In the genomic region with DNA sequence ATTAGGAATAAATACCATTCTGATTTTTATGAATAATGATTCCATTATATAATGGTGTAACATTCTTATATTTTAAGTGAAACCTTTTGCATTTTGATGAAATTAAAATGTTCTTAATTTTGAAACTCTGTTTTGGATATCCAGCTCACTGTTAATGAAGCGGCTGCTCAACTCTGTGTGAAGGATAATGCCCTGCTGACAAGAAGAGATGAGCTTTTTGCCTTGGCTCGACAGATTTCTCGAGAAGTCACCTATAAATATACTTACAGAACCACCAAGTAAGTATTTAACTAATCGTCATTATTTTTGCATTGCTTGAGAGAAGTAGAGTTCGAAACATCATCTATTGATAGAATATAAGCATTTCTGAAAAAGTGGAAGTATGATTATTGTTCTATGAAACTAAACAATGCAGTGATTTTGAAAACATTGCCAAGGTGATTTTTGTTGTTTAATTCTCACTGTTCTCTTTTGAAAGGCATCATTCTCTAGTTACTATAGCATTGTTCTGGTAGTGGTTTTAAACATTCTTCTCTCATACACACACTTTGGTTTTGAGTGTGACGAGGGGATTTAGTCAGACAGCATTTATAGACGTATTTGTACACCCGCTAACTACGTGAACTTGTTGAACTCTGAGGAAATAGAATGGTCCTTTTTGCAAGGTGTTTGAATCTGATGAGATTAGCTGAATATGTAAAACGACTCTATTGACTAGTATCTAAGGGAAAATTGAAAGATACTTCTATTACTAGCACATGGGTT, we compare ENCODE assay signal across 14 cellular contexts. TPM values are rescaled to one million over a fixed set of nuclear protein-coding genes. Genes with fewer than 3 reads are reported as not detected.
DNase-seq lines count a peak whose midpoint lies in the region; ATAC-seq and TF ChIP-seq lines count a peak whose summit lies in the region.
"Had no signal": no experiment of that assay in that cellular context is flagged by ENCODE, and none has a peak within 500 bp of the region (broad histone marks: within the 10 kb centered on the region; RNA-seq: fewer than 3 reads in every experiment).

No MANE protein-coding gene starts in this region.

- no peaks in the 10 kb centered on the region for H3K27me3 ChIP-seq in gastrocnemius medialis
- H3K27me3 ChIP-seq: suprapubic skin had no signal

- TF ChIP-seq CTCF in gastrocnemius medialis (IDR thresholded peaks at IDR 0.05 in 4 of 5, conservative IDR thresholded peaks at IDR 0.05 in 1 of 5): no peak

- no peak overlapping the region for H3K27ac ChIP-seq in gastrocnemius medialis
- H3K27ac ChIP-seq: suprapubic skin had no signal

- H3K4me3 Mint-ChIP-seq in memory B cell: peak overlapping the region; percentile 44
- H3K4me3 Mint-ChIP-seq: endodermal cell had no signal

- in situ Hi-C loops in gastrocnemius medialis (cut with MboI; ENCODE audit: low sequenced_read_pairs in 4 of 4): no loop called here

- no peak for TF ChIP-seq POLR2A in gastrocnemius medialis (IDR thresholded peaks at IDR 0.05)

- DNase-seq in memory B cell (ENCODE audit: low spot score in 2 of 2): no peak
- DNase-seq in SKM-1 (lab: John Stamatoyannopoulos, UW; ENCODE audit: unreplicated experiment): no peak
- no peak for DNase-seq in activated naive CD4-positive, alpha-beta T cell treated with anti-CD3 and anti-CD28 coated beads, Interleukin-2, amount 50 U/mL, for 16 hours
- DNase-seq in gastrocnemius medialis: no peak
- DNase-seq: activated T-cell treated with anti-CD3 and anti-CD28 coated beads, Interleukin-2, amount 50 U/mL, for 4 hours; endodermal cell; glutamatergic neuron; NCI-H1105; NCI-H524; SHP77 treated with DMSO at 0.1 percent for 48 hours had no signal

- intact Hi-C loops in gastrocnemius medialis (cut with DNase I; ENCODE audit: low total_unique reads): no loop called here

- H3K36me3 ChIP-seq in gastrocnemius medialis: peaks cover 0 to 18% of the 10 kb centered on the region in 2 donors

- ATAC-seq in GM18858 (IDR thresholded peaks at IDR 0.05; ENCODE audit: unreplicated experiment) (peak; percentile 46), GM21619 (IDR thresholded peaks at IDR 0.05; ENCODE audit: unreplicated experiment) (peak; percentile 43), HG03135 (IDR thresholded peaks at IDR 0.05; ENCODE audit: unreplicated experiment) (peak; percentile 46), memory B cell (ENCODE audit: low read depth) (peak; percentile 80), gastrocnemius medialis (no peak)
- ATAC-seq: activated T-cell treated with anti-CD3 and anti-CD28 coated beads, Interleukin-2, amount 50 U/mL, for 4 hours had no signal

- H3K9me3 ChIP-seq in gastrocnemius medialis: no peaks in the 10 kb centered on the region
- H3K9me3 ChIP-seq: suprapubic skin had no signal

- peaks cover 14% of the 10 kb centered on the region for H3K36me3 Mint-ChIP-seq in memory B cell

- H3K4me1 Mint-ChIP-seq in memory B cell: peaks cover 8% of the 10 kb centered on the region

- H3K4me1 ChIP-seq in gastrocnemius medialis: peaks cover 5 to 14% of the 10 kb centered on the region in 2 donors

- no peaks in the 10 kb centered on the region for H3K27me3 Mint-ChIP-seq in memory B cell

- no peak overlapping the region for H3K4me3 ChIP-seq in gastrocnemius medialis
- H3K4me3 ChIP-seq: suprapubic skin had no signal

- peak overlapping the region; percentile 63 for H3K27ac Mint-ChIP-seq in memory B cell
- H3K27ac Mint-ChIP-seq: endodermal cell had no signal

- peaks cover under 1% of the 10 kb centered on the region for H3K9me3 Mint-ChIP-seq in memory B cell

RNA-seq across cellular contexts. Expression of a gene that starts 21.5 kb away (rescaled TPM):
- total RNA-seq in gastrocnemius medialis: 10 to 100 TPM in 2 of 4 donors, 1 to 10 TPM in 2; 4.9 to 11.0 (median 9.2) TPM

Comparison
In these comparisons a context has a peak if more than half of its experiments do, and no peak if none do; other contexts are left out.
1. ATAC-seq: peak in GM18858 (single experiment), GM21619 (single experiment), HG03135 (single experiment) and memory B cell (single experiment); none in gastrocnemius medialis (0 of 2).